In genomic region chr9:116471093-116471906, GRCh38 we compare ENCODE assay signal across 12 cellular contexts.
DNase-seq lines count a peak whose midpoint lies in the region; ATAC-seq and TF ChIP-seq lines count a peak whose summit lies in the region.
"Had no signal": no experiment of that assay in that cellular context is flagged by ENCODE, and none has a peak within 500 bp of the region (broad histone marks: within the 10 kb centered on the region; RNA-seq: fewer than 3 reads in every experiment).

No MANE protein-coding gene starts in this region.

- no peak overlapping the region for H3K27ac Mint-ChIP-seq in T-helper 2 cell treated with Interferon-gamma antibody and Interleukin-4, amounts not matched to agents 5 μg/mL and 100 μg/mL, for 36 hours
- H3K27ac Mint-ChIP-seq: activated T-helper 1 cell treated with anti-CD3 and anti-CD28 coated beads, Interleukin-12 subunit alpha, Interleukin-12 subunit beta, Interleukin-2, Interleukin-4 antibody, amounts not matched to agents 30 ng/mL and 10 ng/mL and 1 ng/mL, durations not matched to agents 14 hours and 24 hours and 36 hours had no signal

- TF ChIP-seq CTCF in smooth muscle cell (IDR thresholded peaks at IDR 0.05; ENCODE audit: borderline replicate concordance, insufficient read depth, poor library complexity, severe bottlenecking) (no peak), Peyer's patch (IDR thresholded peaks at IDR 0.05) (no peak)

- H3K27ac ChIP-seq in smooth muscle cell (ENCODE audit: low read depth) (peak overlapping the region; percentile 77), Peyer's patch (no peak overlapping the region)
- H3K27ac ChIP-seq: suprapubic skin had no signal

- no peak overlapping the region for H3K4me3 Mint-ChIP-seq in T-helper 2 cell treated with Interferon-gamma antibody and Interleukin-4, amounts not matched to agents 5 μg/mL and 100 μg/mL, for 36 hours
- H3K4me3 Mint-ChIP-seq: activated T-helper 1 cell treated with anti-CD3 and anti-CD28 coated beads, Interleukin-12 subunit alpha, Interleukin-12 subunit beta, Interleukin-2, Interleukin-4 antibody, amounts not matched to agents 30 ng/mL and 10 ng/mL and 1 ng/mL, durations not matched to agents 14 hours and 24 hours and 36 hours had no signal

- H3K36me3 Mint-ChIP-seq in T-helper 2 cell treated with Interferon-gamma antibody and Interleukin-4, amounts not matched to agents 5 μg/mL and 100 μg/mL, for 36 hours (ENCODE audit: low read depth): no peaks in the 10 kb centered on the region

- peaks cover 22% of the 10 kb centered on the region for H3F3A ChIP-seq in smooth muscle cell (ENCODE audit: low read depth)

- TF ChIP-seq POLR2A in Peyer's patch (IDR thresholded peaks at IDR 0.05): no peak

- ATAC-seq in GM19452 (IDR thresholded peaks at IDR 0.05; ENCODE audit: unreplicated experiment): no peak

- H3K9me3 ChIP-seq in smooth muscle cell (replicated peaks; ENCODE audit: low read depth) (no peaks in the 10 kb centered on the region), Peyer's patch (peaks cover 0 to 4% (median 0%) of the 10 kb centered on the region in 4 donors)
- H3K9me3 ChIP-seq: suprapubic skin had no signal

- H3K27me3 ChIP-seq in smooth muscle cell (ENCODE audit: low read depth): no peaks in the 10 kb centered on the region
- H3K27me3 ChIP-seq in Peyer's patch: no peaks in the 10 kb centered on the region
- H3K27me3 ChIP-seq: suprapubic skin had no signal

- H3K9ac ChIP-seq in smooth muscle cell (ENCODE audit: low read depth): no peak overlapping the region

- no peaks in the 10 kb centered on the region for H3K9me3 Mint-ChIP-seq in T-helper 2 cell treated with Interferon-gamma antibody and Interleukin-4, amounts not matched to agents 5 μg/mL and 100 μg/mL, for 36 hours
- H3K9me3 Mint-ChIP-seq: activated T-helper 1 cell treated with anti-CD3 and anti-CD28 coated beads, Interleukin-12 subunit alpha, Interleukin-12 subunit beta, Interleukin-2, Interleukin-4 antibody, amounts not matched to agents 30 ng/mL and 10 ng/mL and 1 ng/mL, durations not matched to agents 14 hours and 24 hours and 36 hours had no signal

- H3K4me3 ChIP-seq in smooth muscle cell: no peak overlapping the region
- H3K4me3 ChIP-seq in Peyer's patch: no peak overlapping the region
- H3K4me3 ChIP-seq: suprapubic skin had no signal

- no peaks in the 10 kb centered on the region for H3K79me2 ChIP-seq in smooth muscle cell (ENCODE audit: low read depth)

- H3K4me2 ChIP-seq in smooth muscle cell: peak overlapping the region; percentile 79

- H3K36me3 ChIP-seq in smooth muscle cell (ENCODE audit: low read depth) (no peaks in the 10 kb centered on the region), Peyer's patch (no peaks in the 10 kb centered on the region)
- H3K36me3 ChIP-seq: suprapubic skin had no signal

- no peaks in the 10 kb centered on the region for H4K20me1 ChIP-seq in smooth muscle cell (ENCODE audit: low read depth)

- peak overlapping the region; percentile 60 for H2AFZ ChIP-seq in smooth muscle cell (ENCODE audit: low read depth)

- 14% methylated on average over 7 of the region's 7 CpGs for whole genome bisulfite sequencing in smooth muscle cell (ENCODE audit: low lambda C conversion rate)

- H3K4me1 ChIP-seq in smooth muscle cell (ENCODE audit: low read depth): peaks cover 32% of the 10 kb centered on the region
- H3K4me1 ChIP-seq in Peyer's patch: no peaks in the 10 kb centered on the region
- H3K4me1 ChIP-seq: suprapubic skin had no signal

- DNase-seq in HuH-7 (ENCODE audit: low spot score) (peak; percentile 39), dedifferentiated amniotic fluid mesenchymal stem cell (ENCODE audit: extremely low spot score) (peak; percentile 89), iPS-NIHi7 (ENCODE audit: extremely low spot score) (peak; percentile 93), smooth muscle cell (lab: John Stamatoyannopoulos, UW; ENCODE audit: unreplicated experiment) (no peak), Peyer's patch (no peak), NCI-H1436 treated with DMSO at 0.1 percent for 48 hours (lab: John Stamatoyannopoulos, UW) (no peak)
- no peak for DNase-seq in T-helper 2 cell treated with Interferon-gamma antibody and Interleukin-4, amounts not matched to agents 5 μg/mL and 100 μg/mL, for 36 hours (ENCODE audit: low spot score)
- DNase-seq: DND-41, NCI-H187 had no signal

- no peaks in the 10 kb centered on the region for H3K27me3 Mint-ChIP-seq in T-helper 2 cell treated with Interferon-gamma antibody and Interleukin-4, amounts not matched to agents 5 μg/mL and 100 μg/mL, for 36 hours (ENCODE audit: low read depth)

- no peaks in the 10 kb centered on the region for H3K4me1 Mint-ChIP-seq in T-helper 2 cell treated with Interferon-gamma antibody and Interleukin-4, amounts not matched to agents 5 μg/mL and 100 μg/mL, for 36 hours (ENCODE audit: low read depth)

Comparison
In these comparisons a context has a peak if more than half of its experiments do, and no peak if none do; other contexts are left out.
1. DNase-seq: peak in HuH-7 (single experiment), dedifferentiated amniotic fluid mesenchymal stem cell (single experiment) and iPS-NIHi7 (single experiment); none in smooth muscle cell (single experiment), Peyer's patch (0 of 3), T-helper 2 cell treated with Interferon-gamma antibody and Interleukin-4, amounts not matched to agents 5 μg/mL and 100 μg/mL, for 36 hours (single experiment) and NCI-H1436 treated with DMSO at 0.1 percent for 48 hours (single experiment).